ENCODE assay signal across 1 cellular context in the genomic region with DNA sequence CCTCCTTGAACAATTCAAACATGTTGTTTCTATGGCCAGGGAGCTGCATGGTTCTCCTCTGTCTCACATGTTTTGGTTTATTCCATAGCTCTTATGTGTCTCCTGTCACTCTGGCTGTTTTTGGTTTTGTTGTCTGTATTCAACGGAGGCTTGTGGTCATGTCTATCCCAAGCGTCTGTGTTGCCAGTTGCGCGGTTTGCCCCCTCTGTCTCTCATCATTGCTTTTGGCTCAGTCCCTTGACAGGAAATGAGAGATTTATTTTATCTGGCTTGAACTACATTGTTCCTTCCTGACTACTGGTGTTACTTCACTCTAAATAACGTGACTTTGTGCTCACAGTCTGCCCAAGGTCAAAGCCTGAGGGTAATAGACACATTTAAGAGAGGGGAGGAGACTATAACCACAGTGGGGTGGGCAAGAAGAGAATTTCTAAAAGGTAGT.
TF ChIP-seq lines count a peak whose summit lies in the region.

No MANE protein-coding gene starts in this region.

TF ChIP-seq in HepG2, 621 proteins besides CTCF, POLR2A, EP300 and RAD21 (continued from another document):
- TF ChIP-seq, protein P1, sequence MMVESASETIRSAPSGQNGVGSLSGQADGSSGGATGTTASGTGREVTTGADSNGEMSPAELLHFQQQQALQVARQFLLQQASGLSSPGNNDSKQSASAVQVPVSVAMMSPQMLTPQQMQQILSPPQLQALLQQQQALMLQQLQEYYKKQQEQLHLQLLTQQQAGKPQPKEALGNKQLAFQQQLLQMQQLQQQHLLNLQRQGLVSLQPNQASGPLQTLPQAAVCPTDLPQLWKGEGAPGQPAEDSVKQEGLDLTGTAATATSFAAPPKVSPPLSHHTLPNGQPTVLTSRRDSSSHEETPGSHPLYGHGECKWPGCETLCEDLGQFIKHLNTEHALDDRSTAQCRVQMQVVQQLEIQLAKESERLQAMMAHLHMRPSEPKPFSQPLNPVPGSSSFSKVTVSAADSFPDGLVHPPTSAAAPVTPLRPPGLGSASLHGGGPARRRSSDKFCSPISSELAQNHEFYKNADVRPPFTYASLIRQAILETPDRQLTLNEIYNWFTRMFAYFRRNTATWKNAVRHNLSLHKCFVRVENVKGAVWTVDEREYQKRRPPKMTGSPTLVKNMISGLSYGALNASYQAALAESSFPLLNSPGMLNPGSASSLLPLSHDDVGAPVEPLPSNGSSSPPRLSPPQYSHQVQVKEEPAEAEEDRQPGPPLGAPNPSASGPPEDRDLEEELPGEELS (CRISPR knock-in tag; IDR thresholded peaks at IDR 0.05), result peak; percentile 89
- TF ChIP-seq NR2F2 (IDR thresholded peaks at IDR 0.05; ENCODE audit: borderline replicate concordance, low read depth) (peak; percentile 23; the same call in 1 of the 2 replicates), PHF8 (CRISPR knock-in tag; IDR thresholded peaks at IDR 0.05) (no peak), NFIC (IDR thresholded peaks at IDR 0.05; ENCODE audit: low read length) (peak; percentile 64; the same call in 1 of the 2 replicates)
- TF ChIP-seq, protein P2, sequence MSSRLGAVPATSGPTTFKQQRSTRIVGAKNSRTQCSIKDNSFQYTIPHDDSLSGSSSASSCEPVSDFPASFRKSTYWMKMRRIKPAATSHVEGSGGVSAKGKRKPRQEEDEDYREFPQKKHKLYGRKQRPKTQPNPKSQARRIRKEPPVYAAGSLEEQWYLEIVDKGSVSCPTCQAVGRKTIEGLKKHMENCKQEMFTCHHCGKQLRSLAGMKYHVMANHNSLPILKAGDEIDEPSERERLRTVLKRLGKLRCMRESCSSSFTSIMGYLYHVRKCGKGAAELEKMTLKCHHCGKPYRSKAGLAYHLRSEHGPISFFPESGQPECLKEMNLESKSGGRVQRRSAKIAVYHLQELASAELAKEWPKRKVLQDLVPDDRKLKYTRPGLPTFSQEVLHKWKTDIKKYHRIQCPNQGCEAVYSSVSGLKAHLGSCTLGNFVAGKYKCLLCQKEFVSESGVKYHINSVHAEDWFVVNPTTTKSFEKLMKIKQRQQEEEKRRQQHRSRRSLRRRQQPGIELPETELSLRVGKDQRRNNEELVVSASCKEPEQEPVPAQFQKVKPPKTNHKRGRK (CRISPR knock-in tag; IDR thresholded peaks at IDR 0.05), result no peak
- TF ChIP-seq, protein P3, sequence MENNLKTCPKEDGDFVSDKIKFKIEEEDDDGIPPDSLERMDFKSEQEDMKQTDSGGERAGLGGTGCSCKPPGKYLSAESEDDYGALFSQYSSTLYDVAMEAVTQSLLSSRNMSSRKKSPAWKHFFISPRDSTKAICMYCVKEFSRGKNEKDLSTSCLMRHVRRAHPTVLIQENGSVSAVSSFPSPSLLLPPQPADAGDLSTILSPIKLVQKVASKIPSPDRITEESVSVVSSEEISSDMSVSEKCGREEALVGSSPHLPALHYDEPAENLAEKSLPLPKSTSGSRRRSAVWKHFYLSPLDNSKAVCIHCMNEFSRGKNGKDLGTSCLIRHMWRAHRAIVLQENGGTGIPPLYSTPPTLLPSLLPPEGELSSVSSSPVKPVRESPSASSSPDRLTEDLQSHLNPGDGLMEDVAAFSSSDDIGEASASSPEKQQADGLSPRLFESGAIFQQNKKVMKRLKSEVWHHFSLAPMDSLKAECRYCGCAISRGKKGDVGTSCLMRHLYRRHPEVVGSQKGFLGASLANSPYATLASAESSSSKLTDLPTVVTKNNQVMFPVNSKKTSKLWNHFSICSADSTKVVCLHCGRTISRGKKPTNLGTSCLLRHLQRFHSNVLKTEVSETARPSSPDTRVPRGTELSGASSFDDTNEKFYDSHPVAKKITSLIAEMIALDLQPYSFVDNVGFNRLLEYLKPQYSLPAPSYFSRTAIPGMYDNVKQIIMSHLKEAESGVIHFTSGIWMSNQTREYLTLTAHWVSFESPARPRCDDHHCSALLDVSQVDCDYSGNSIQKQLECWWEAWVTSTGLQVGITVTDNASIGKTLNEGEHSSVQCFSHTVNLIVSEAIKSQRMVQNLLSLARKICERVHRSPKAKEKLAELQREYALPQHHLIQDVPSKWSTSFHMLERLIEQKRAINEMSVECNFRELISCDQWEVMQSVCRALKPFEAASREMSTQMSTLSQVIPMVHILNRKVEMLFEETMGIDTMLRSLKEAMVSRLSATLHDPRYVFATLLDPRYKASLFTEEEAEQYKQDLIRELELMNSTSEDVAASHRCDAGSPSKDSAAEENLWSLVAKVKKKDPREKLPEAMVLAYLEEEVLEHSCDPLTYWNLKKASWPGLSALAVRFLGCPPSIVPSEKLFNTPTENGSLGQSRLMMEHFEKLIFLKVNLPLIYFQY (CRISPR knock-in tag; IDR thresholded peaks at IDR 0.05; ENCODE audit: borderline replicate concordance), result no peak
- TF ChIP-seq, protein P4, sequence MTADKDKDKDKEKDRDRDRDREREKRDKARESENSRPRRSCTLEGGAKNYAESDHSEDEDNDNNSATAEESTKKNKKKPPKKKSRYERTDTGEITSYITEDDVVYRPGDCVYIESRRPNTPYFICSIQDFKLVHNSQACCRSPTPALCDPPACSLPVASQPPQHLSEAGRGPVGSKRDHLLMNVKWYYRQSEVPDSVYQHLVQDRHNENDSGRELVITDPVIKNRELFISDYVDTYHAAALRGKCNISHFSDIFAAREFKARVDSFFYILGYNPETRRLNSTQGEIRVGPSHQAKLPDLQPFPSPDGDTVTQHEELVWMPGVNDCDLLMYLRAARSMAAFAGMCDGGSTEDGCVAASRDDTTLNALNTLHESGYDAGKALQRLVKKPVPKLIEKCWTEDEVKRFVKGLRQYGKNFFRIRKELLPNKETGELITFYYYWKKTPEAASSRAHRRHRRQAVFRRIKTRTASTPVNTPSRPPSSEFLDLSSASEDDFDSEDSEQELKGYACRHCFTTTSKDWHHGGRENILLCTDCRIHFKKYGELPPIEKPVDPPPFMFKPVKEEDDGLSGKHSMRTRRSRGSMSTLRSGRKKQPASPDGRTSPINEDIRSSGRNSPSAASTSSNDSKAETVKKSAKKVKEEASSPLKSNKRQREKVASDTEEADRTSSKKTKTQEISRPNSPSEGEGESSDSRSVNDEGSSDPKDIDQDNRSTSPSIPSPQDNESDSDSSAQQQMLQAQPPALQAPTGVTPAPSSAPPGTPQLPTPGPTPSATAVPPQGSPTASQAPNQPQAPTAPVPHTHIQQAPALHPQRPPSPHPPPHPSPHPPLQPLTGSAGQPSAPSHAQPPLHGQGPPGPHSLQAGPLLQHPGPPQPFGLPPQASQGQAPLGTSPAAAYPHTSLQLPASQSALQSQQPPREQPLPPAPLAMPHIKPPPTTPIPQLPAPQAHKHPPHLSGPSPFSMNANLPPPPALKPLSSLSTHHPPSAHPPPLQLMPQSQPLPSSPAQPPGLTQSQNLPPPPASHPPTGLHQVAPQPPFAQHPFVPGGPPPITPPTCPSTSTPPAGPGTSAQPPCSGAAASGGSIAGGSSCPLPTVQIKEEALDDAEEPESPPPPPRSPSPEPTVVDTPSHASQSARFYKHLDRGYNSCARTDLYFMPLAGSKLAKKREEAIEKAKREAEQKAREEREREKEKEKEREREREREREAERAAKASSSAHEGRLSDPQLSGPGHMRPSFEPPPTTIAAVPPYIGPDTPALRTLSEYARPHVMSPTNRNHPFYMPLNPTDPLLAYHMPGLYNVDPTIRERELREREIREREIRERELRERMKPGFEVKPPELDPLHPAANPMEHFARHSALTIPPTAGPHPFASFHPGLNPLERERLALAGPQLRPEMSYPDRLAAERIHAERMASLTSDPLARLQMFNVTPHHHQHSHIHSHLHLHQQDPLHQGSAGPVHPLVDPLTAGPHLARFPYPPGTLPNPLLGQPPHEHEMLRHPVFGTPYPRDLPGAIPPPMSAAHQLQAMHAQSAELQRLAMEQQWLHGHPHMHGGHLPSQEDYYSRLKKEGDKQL (CRISPR knock-in tag; IDR thresholded peaks at IDR 0.05; ENCODE audit: low read depth), result peak; percentile 51; the same call in 1 of the 2 replicates
